20 cellular contexts compared by ENCODE assay signal in the genomic region with DNA sequence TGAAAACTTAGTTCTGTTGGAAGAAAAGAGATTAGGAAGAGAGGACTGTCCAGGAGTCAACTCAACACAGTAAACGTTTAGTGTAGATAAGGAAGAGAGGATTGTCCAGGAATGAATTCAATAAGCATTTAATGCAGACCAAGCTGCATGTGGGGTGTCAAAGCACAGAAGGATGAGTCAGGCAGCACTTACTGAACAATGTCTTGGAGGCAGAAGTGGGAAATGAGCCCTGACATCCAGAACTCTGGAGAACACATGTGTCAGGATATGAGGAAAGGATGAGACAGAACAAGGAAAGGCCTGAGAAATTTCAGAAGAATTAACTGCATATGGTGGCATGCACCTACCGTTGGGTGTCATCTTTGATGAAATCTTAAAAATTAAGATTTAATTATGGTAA.
DNase-seq lines count a peak whose midpoint lies in the region; ATAC-seq and TF ChIP-seq lines count a peak whose summit lies in the region.
"Had no signal": no experiment of that assay in that cellular context is flagged by ENCODE, and none has a peak within 500 bp of the region (broad histone marks: within the 10 kb centered on the region; RNA-seq: fewer than 3 reads in every experiment).

No MANE protein-coding gene starts in this region.

- 40% methylated on average over 1 of the region's 2 CpGs; no CpG with 5 or more reads in 1 of the 2 experiments for WGBS in IMR-90 (ENCODE audit: extremely low coverage in 2 of 2, insufficient read length in 1 of 2), 2 experiments

- H3K27me3 ChIP-seq in IMR-90 (ENCODE audit: control insufficient read depth, insufficient read depth, low read length) (no peaks in the 10 kb centered on the region), brain microvascular endothelial cell (replicated peaks) (no peaks in the 10 kb centered on the region)
- H3K27me3 ChIP-seq: MG63 had no signal

- no peak overlapping the region for H3K9ac ChIP-seq in IMR-90 (ENCODE audit: low read depth, low read length)

- no peaks in the 10 kb centered on the region for H3K79me1 ChIP-seq in IMR-90 (ENCODE audit: low read depth in 1 of 2, low read length in 2 of 2)

- no peak for TF ChIP-seq CTCF in IMR-90 (conservative IDR thresholded peaks at IDR 0.05; ENCODE audit: low read depth, low read length)
- no peak for TF ChIP-seq CTCF in brain microvascular endothelial cell (IDR thresholded peaks at IDR 0.05; ENCODE audit: low read depth, low read length, missing control alignments)

- in situ Hi-C loops in IMR-90 (cut with MboI; ENCODE audit: low sequenced_read_pairs) (no loop called here), brain microvascular endothelial cell (cut with HindIII; ENCODE audit: low pct_ligation_motif_present, low sequenced_read_pairs) (no loop called here)

- no peak overlapping the region for H2BK5ac ChIP-seq in IMR-90 (ENCODE audit: low read depth, low read length, poor library complexity, severe bottlenecking)

- H3K56ac ChIP-seq in IMR-90 (ENCODE audit: extremely low read depth, insufficient read depth, low read length): no peak overlapping the region

- intact Hi-C loops in IMR-90 (cut with micrococcal nuclease): no loop called here

- H2BK20ac ChIP-seq in IMR-90 (ENCODE audit: low read depth, low read length): no peak overlapping the region

- H3K14ac ChIP-seq in IMR-90 (replicated peaks; ENCODE audit: low read depth, low read length): no peak overlapping the region

- no peak overlapping the region for H2AFZ ChIP-seq in IMR-90 (replicated peaks; ENCODE audit: low read length, poor library complexity)

- no peak for TF ChIP-seq POLR2A in IMR-90 (IDR thresholded peaks at IDR 0.05; ENCODE audit: low read depth, low read length)

- H3K4ac ChIP-seq in IMR-90 (ENCODE audit: low read depth, low read length): no peak overlapping the region

- no peak overlapping the region for H3K18ac ChIP-seq in IMR-90 (ENCODE audit: low read depth, low read length)

- no peak overlapping the region for H4K5ac ChIP-seq in IMR-90 (ENCODE audit: low read depth, low read length)

- no peak overlapping the region for H2AK9ac ChIP-seq in IMR-90 (replicated peaks; ENCODE audit: low read depth, low read length, poor library complexity)

- no peak overlapping the region for H2BK15ac ChIP-seq in IMR-90 (ENCODE audit: low read depth, low read length)

- H4K91ac ChIP-seq in IMR-90 (ENCODE audit: insufficient read depth, low read depth, low read length): no peak overlapping the region

- H3K9me1 ChIP-seq in IMR-90 (ENCODE audit: insufficient read depth, low read length): no peaks in the 10 kb centered on the region

- dilution Hi-C loops in IMR-90 (cut with HindIII; ENCODE audit: low sequenced_read_pairs, unreplicated experiment): no loop called here

- H4K20me1 ChIP-seq in IMR-90 (ENCODE audit: insufficient read depth, low read length): no peaks in the 10 kb centered on the region

- BruUV-seq in IMR-90 (replicated peaks; lab: Mats Ljungman, UMichigan): no TSS peak

- H3K9me3 ChIP-seq in IMR-90 (ENCODE audit: control insufficient read depth, insufficient read depth, low read length): no peaks in the 10 kb centered on the region
- H3K9me3 ChIP-seq: A549, MG63 had no signal

- no peak overlapping the region for H2BK120ac ChIP-seq in IMR-90 (ENCODE audit: low read depth, low read length)

- peak; percentile 76 for DNase-seq in EH (ENCODE audit: low read depth)
- DNase-seq in IMR-90: peak; percentile 49
- DNase-seq in brain microvascular endothelial cell: peak; percentile 7
- DNase-seq in glomerular visceral epithelial cell (ENCODE audit: extremely low spot score): peak; percentile 8
- DNase-seq in activated naive CD4-positive, alpha-beta T cell (lab: John Stamatoyannopoulos, UW): no peak
- DNase-seq: Calu3; CD4-positive, alpha-beta T cell; GDM1; KG1; MG63; NCI-H1092 treated with DMSO at 0.1 percent for 48 hours; NCI-H1694 treated with DMSO at 0.1 percent for 48 hours; NCI-H446; NCI-H748 treated with DMSO at 0.1 percent for 48 hours; SHP77 had no signal

- TF ChIP-seq RAD21 in IMR-90 (IDR thresholded peaks at IDR 0.05; ENCODE audit: low read length): no peak

- H3K4me3 ChIP-seq in IMR-90 (ENCODE audit: insufficient read depth, low read depth, low read length) (no peak overlapping the region), brain microvascular endothelial cell (ENCODE audit: low read depth, low read length) (no peak overlapping the region)
- H3K4me3 ChIP-seq: A549, MG63 had no signal

- no peak overlapping the region for H3K4me2 ChIP-seq in IMR-90 (ENCODE audit: low read depth, low read length)
- H3K4me2 ChIP-seq: A549 had no signal

- CTCF ChIA-PET in IMR-90 (lab: Yijun Ruan, JAX): no interaction called here

- H2AK5ac ChIP-seq in IMR-90 (ENCODE audit: low read depth, low read length): no peak overlapping the region

- no peak overlapping the region for H4K8ac ChIP-seq in IMR-90 (ENCODE audit: low read depth in 2 of 2, low read length in 2 of 2)

- H3K4me1 ChIP-seq in IMR-90 (ENCODE audit: control insufficient read depth, insufficient read depth, low read length): no peaks in the 10 kb centered on the region
- H3K4me1 ChIP-seq: A549 had no signal

- no peak overlapping the region for H3K23ac ChIP-seq in IMR-90 (ENCODE audit: low read depth, low read length)

- ATAC-seq in IMR-90 (ENCODE audit: low read depth): no peak
- no peak for ATAC-seq in activated CD4-positive, CD25-positive, alpha-beta regulatory T cell treated with anti-CD3 and anti-CD28 coated beads, Interleukin-2, amount 50 U/mL, for 24 hours
- ATAC-seq in GM21526 (IDR thresholded peaks at IDR 0.05; ENCODE audit: low FRiP score, unreplicated experiment): no peak
- ATAC-seq in HG02588 (IDR thresholded peaks at IDR 0.05; ENCODE audit: unreplicated experiment): no peak
- ATAC-seq: A549, Panc1 had no signal

- no peak overlapping the region for H3K27ac ChIP-seq in IMR-90 (ENCODE audit: insufficient read depth, low read length)
- no peak overlapping the region for H3K27ac ChIP-seq in brain microvascular endothelial cell
- H3K27ac ChIP-seq: A549 had no signal

- POLR2A ChIA-PET in IMR-90 (lab: Charles Lee; ENCODE audit: unreplicated experiment): no interaction called here

- H3K36me3 ChIP-seq in IMR-90 (ENCODE audit: control insufficient read depth, insufficient read depth, low read length) (no peaks in the 10 kb centered on the region), brain microvascular endothelial cell (replicated peaks) (no peaks in the 10 kb centered on the region)
- H3K36me3 ChIP-seq: MG63 had no signal

TF ChIP-seq in IMR-90, 13 proteins besides CTCF, POLR2A, EP300 and RAD21:
- TF ChIP-seq NFE2L2 (IDR thresholded peaks at IDR 0.05; ENCODE audit: low read depth, low read length) (no peak), CEBPB (IDR thresholded peaks at IDR 0.05; ENCODE audit: low read depth, low read length) (no peak), MXI1 (IDR thresholded peaks at IDR 0.05; ENCODE audit: borderline replicate concordance, low read depth, low read length) (no peak), RCOR1 (IDR thresholded peaks at IDR 0.05; ENCODE audit: insufficient replicate concordance, low read length) (no peak), BHLHE40 (IDR thresholded peaks at IDR 0.05; ENCODE audit: low read depth, low read length) (no peak), CHD1 (IDR thresholded peaks at IDR 0.05; ENCODE audit: low read depth, low read length) (no peak), FOS (IDR thresholded peaks at IDR 0.05; ENCODE audit: low read depth, low read length) (no peak), MAZ (IDR thresholded peaks at IDR 0.05; ENCODE audit: borderline replicate concordance, low read depth, low read length) (no peak), MAFK (IDR thresholded peaks at IDR 0.05; ENCODE audit: low read depth, low read length) (no peak), SMC3 (IDR thresholded peaks at IDR 0.05; ENCODE audit: low read depth, low read length) (no peak), RFX5 (IDR thresholded peaks at IDR 0.05; ENCODE audit: low read depth, low read length) (no peak)
- TF ChIP-seq, protein P1, sequence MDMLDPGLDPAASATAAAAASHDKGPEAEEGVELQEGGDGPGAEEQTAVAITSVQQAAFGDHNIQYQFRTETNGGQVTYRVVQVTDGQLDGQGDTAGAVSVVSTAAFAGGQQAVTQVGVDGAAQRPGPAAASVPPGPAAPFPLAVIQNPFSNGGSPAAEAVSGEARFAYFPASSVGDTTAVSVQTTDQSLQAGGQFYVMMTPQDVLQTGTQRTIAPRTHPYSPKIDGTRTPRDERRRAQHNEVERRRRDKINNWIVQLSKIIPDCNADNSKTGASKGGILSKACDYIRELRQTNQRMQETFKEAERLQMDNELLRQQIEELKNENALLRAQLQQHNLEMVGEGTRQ (IDR thresholded peaks at IDR 0.05; ENCODE audit: low read depth, low read length): no peak
- TF ChIP-seq, protein P2, sequence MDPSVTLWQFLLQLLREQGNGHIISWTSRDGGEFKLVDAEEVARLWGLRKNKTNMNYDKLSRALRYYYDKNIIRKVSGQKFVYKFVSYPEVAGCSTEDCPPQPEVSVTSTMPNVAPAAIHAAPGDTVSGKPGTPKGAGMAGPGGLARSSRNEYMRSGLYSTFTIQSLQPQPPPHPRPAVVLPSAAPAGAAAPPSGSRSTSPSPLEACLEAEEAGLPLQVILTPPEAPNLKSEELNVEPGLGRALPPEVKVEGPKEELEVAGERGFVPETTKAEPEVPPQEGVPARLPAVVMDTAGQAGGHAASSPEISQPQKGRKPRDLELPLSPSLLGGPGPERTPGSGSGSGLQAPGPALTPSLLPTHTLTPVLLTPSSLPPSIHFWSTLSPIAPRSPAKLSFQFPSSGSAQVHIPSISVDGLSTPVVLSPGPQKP (IDR thresholded peaks at IDR 0.05; ENCODE audit: borderline replicate concordance, low read depth, low read length): no peak

Comparison
In these comparisons a context has a peak if more than half of its experiments do, and no peak if none do; other contexts are left out.
1. DNase-seq: peak in EH (single experiment), IMR-90 (single experiment), brain microvascular endothelial cell (single experiment) and glomerular visceral epithelial cell (single experiment); none in activated naive CD4-positive, alpha-beta T cell (0 of 4).